8 cellular contexts compared by ENCODE assay signal in genomic region chr19:43316591-43317319, GRCh38. TPM values are rescaled to one million over a fixed set of nuclear protein-coding genes. Genes with fewer than 3 reads are reported as not detected.
DNase-seq lines count a peak whose midpoint lies in the region; ATAC-seq and TF ChIP-seq lines count a peak whose summit lies in the region.

No MANE protein-coding gene starts in this region.

- H3K27ac ChIP-seq in GM23338 (ENCODE audit: low read depth): no peak overlapping the region
- no peak overlapping the region for H3K27ac ChIP-seq in Peyer's patch
- no peak overlapping the region for H3K27ac ChIP-seq in vagina

- H3K4me1 Mint-ChIP-seq in GM23338: no peaks in the 10 kb centered on the region

- no peak overlapping the region for H3K27ac Mint-ChIP-seq in GM23338

- H3K9me3 Mint-ChIP-seq in GM23338: peaks cover 57% of the 10 kb centered on the region

- no peaks in the 10 kb centered on the region for H4K20me1 ChIP-seq in GM23338 (replicated peaks; ENCODE audit: insufficient read depth)

- H3K4me2 ChIP-seq in GM23338: no peak overlapping the region

- H3K4me1 ChIP-seq in GM23338 (ENCODE audit: insufficient read depth) (peaks cover 3% of the 10 kb centered on the region; the same call in 1 of the 2 replicates), Peyer's patch (no peaks in the 10 kb centered on the region), vagina (no peaks in the 10 kb centered on the region)

- H3K9me2 ChIP-seq in GM23338 (ENCODE audit: insufficient read depth): 0 out of 2 replicates have a peak, but pooled peaks cover 3% of the 10 kb centered on the region

- H3K36me3 ChIP-seq in GM23338 (ENCODE audit: insufficient read depth): no peaks in the 10 kb centered on the region
- no peaks in the 10 kb centered on the region for H3K36me3 ChIP-seq in Peyer's patch
- H3K36me3 ChIP-seq in vagina: no peaks in the 10 kb centered on the region

- peak; percentile 63 for ATAC-seq in GM23338
- ATAC-seq in GM21825 (IDR thresholded peaks at IDR 0.05; ENCODE audit: unreplicated experiment): no peak

- DNase-seq in AG04449 (ENCODE audit: low read depth, low spot score) (no peak), GM23338 (ENCODE audit: low spot score) (peak; percentile 62), RKO (ENCODE audit: low spot score) (peak; percentile 80), fibroblast of the aortic adventitia (ENCODE audit: low read depth) (peak; percentile 53), Peyer's patch (no peak), activated gamma-delta T cell (lab: John Stamatoyannopoulos, UW) (no peak), vagina (ENCODE audit: extremely low spot score in 2 of 2) (no peak)

- H3F3A ChIP-seq in GM23338 (replicated peaks; ENCODE audit: low read depth): no peaks in the 10 kb centered on the region

- POLR2A ChIA-PET in AG04449 (lab: Yijun Ruan, JAX): no interaction called here

- TF ChIP-seq CTCF in AG04449 (IDR thresholded peaks at IDR 0.05; ENCODE audit: insufficient read depth, low read length, missing control alignments): peak; percentile 44
- peak; percentile 20 to 61; a peak in 3 of 4 replicates for TF ChIP-seq CTCF in GM23338 (conservative IDR thresholded peaks at IDR 0.05; ENCODE audit: low read depth in 2 of 2)
- TF ChIP-seq CTCF in fibroblast of the aortic adventitia (IDR thresholded peaks at IDR 0.05; ENCODE audit: insufficient read depth, low read length): peak; percentile 58
- TF ChIP-seq CTCF in Peyer's patch (IDR thresholded peaks at IDR 0.05): peak in 1 of 6 experiments; percentile 17
- TF ChIP-seq CTCF in vagina (IDR thresholded peaks at IDR 0.05): no peak

- no peak overlapping the region for H3K4me3 Mint-ChIP-seq in GM23338

- peaks cover 22% of the 10 kb centered on the region for H3K36me3 Mint-ChIP-seq in GM23338 (ENCODE audit: low read depth)

- H3K79me2 ChIP-seq in GM23338 (replicated peaks; ENCODE audit: insufficient read depth): no peaks in the 10 kb centered on the region

- H3K27me3 ChIP-seq in GM23338 (ENCODE audit: insufficient read depth): no peaks in the 10 kb centered on the region
- no peaks in the 10 kb centered on the region for H3K27me3 ChIP-seq in Peyer's patch
- no peaks in the 10 kb centered on the region for H3K27me3 ChIP-seq in vagina

- H3K9me3 ChIP-seq in Peyer's patch (no peaks in the 10 kb centered on the region), vagina (no peaks in the 10 kb centered on the region)

- intact Hi-C loops in vagina (cut with DNase I): no loop called here

- H3K4me3 ChIP-seq in AG04449 (ENCODE audit: low read depth, low read length) (no peak overlapping the region), GM23338 (no peak overlapping the region), fibroblast of the aortic adventitia (ENCODE audit: low read depth, low read length) (no peak overlapping the region), Peyer's patch (no peak overlapping the region), vagina (no peak overlapping the region)

- TF ChIP-seq POLR2A in Peyer's patch (IDR thresholded peaks at IDR 0.05) (no peak), vagina (IDR thresholded peaks at IDR 0.05) (no peak)

- CTCF ChIA-PET in AG04449 (lab: Yijun Ruan, JAX): no interaction called here

- peaks cover 6% of the 10 kb centered on the region for H3K27me3 Mint-ChIP-seq in GM23338 (ENCODE audit: insufficient read depth, low read depth, poor library complexity)

- peak overlapping the region; percentile 70 for H2AFZ ChIP-seq in GM23338

TF ChIP-seq in GM23338, 12 proteins besides CTCF, POLR2A, EP300 and RAD21:
- TF ChIP-seq EZH2phosphoT487 (IDR thresholded peaks at IDR 0.05; ENCODE audit: unreplicated experiment) (no peak), ZNF331 (CRISPR knock-in tag; IDR thresholded peaks at IDR 0.05; ENCODE audit: low read depth) (no peak), REST (IDR thresholded peaks at IDR 0.05; ENCODE audit: unreplicated experiment) (no peak), POLR2AphosphoS5 (IDR thresholded peaks at IDR 0.05; ENCODE audit: low read depth) (no peak), STAT1 (IDR thresholded peaks at IDR 0.05; ENCODE audit: unreplicated experiment) (no peak)
- TF ChIP-seq, protein P1, sequence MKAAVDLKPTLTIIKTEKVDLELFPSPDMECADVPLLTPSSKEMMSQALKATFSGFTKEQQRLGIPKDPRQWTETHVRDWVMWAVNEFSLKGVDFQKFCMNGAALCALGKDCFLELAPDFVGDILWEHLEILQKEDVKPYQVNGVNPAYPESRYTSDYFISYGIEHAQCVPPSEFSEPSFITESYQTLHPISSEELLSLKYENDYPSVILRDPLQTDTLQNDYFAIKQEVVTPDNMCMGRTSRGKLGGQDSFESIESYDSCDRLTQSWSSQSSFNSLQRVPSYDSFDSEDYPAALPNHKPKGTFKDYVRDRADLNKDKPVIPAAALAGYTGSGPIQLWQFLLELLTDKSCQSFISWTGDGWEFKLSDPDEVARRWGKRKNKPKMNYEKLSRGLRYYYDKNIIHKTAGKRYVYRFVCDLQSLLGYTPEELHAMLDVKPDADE (IDR thresholded peaks at IDR 0.05): no peak

RNA-seq across cellular contexts. Expression of gene CD177, which starts 36.7 kb away (rescaled TPM):
- total RNA-seq in GM23338 (2014; rRNA removed; shearing (Covaris generic)): 0.90 and 2.9 TPM in 2 replicates
- polyA plus RNA-seq in GM23338 (2016; fragmentation: Nextera tagmentation; extraction: Ambion mirVana): 0.50 TPM in 1 of 2 replicates, not detected in the other
- total RNA-seq in fibroblast of the aortic adventitia (ENCODE audit: low replicate concordance) (0.27 and 0.33 TPM in 2 replicates), Peyer's patch (not detected), vagina (not detected)

RNA-seq across cellular contexts. Expression of gene PSG9, which starts 47.4 kb away (rescaled TPM):
- total RNA-seq in GM23338 (2014; rRNA removed; shearing (Covaris generic)): not detected in 2 replicates
- polyA plus RNA-seq in GM23338 (2016; fragmentation: Nextera tagmentation; extraction: Ambion mirVana): not detected in 2 replicates
- total RNA-seq in fibroblast of the aortic adventitia (ENCODE audit: low replicate concordance): 0.27 TPM in 1 of 2 replicates, not detected in the other
- total RNA-seq in Peyer's patch: not detected
- total RNA-seq in vagina: not detected

Comparison
In these comparisons a context has a peak if more than half of its experiments do, and no peak if none do; other contexts are left out.
1. DNase-seq: peak in GM23338 (single experiment), RKO (single experiment) and fibroblast of the aortic adventitia (single experiment); none in AG04449 (single experiment), Peyer's patch (0 of 3), activated gamma-delta T cell (single experiment) and vagina (0 of 2).
2. CTCF ChIP-seq: peak in AG04449 (single experiment), GM23338 (2 of 2) and fibroblast of the aortic adventitia (single experiment); none in vagina (0 of 3).